ENCODE assay signal across 12 cellular contexts in the genomic region with DNA sequence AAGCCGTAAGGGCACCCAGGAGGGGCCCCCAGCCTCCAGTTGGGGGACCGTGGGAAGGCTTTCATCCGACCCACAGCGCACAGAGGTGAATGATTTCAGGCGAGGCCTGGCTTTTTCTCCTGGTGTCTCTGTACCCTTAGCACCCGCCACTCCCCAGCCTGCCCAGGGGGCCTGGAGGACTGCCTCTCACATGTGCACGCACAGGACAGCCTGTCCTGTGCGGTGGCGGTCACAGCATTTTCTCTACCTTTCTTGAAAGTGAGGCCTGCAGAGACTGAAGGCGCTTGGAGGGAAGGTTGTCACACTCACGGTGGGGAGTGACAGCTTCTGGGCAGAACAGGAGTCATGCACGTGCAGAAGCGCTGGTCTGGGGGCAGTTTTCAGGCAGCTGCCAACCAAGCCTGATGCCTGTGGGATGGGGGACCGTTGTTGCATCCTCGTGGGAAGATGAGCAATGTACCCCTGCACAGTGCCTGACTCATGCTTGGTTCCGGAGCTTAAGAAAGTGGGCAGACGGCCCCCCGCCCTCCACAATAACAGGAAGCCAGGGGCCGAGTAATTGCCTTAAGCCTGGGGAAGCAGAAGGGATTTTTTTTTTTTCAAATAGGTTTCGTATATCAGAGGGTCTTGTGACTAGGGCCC.
A peak's percentile ranks its signal among the peaks of the same experiment; 100 is the strongest.
DNase-seq lines count a peak whose midpoint lies in the region; ATAC-seq and TF ChIP-seq lines count a peak whose summit lies in the region.
"Had no signal": no experiment of that assay in that cellular context is flagged by ENCODE, and none has a peak within 500 bp of the region (broad histone marks: within the 10 kb centered on the region; RNA-seq: fewer than 3 reads in every experiment).

No MANE protein-coding gene starts in this region.

- TF ChIP-seq EP300 in neural cell (conservative IDR thresholded peaks at IDR 0.05; ENCODE audit: poor library complexity, severe bottlenecking) = no peak

- H3K4me3 ChIP-seq in neural cell (ENCODE audit: low read length) = no peak overlapping the region
- H3K4me3 ChIP-seq: colonic mucosa, uterus had no signal

- no peak overlapping the region for H3K4me2 ChIP-seq in neural cell (ENCODE audit: low read length)

- in situ Hi-C loops in GM13976 (cut with MboI; ENCODE audit: low sequenced_read_pairs, unreplicated experiment) = no loop called here

- peak overlapping the region; percentile 20 for H3K9ac ChIP-seq in neural cell (ENCODE audit: low read length)

- no peaks in the 10 kb centered on the region for H3K36me3 ChIP-seq in neural cell (ENCODE audit: insufficient read depth, low read length)
- H3K36me3 ChIP-seq: colonic mucosa, uterus had no signal

- no peaks in the 10 kb centered on the region for H3K27me3 ChIP-seq in neural cell (ENCODE audit: insufficient read depth, low read depth, low read length)
- H3K27me3 ChIP-seq: colonic mucosa, uterus had no signal

- peaks cover 6% of the 10 kb centered on the region for H3F3A ChIP-seq in neural cell (ENCODE audit: insufficient read depth, low read length, poor library complexity, severe bottlenecking)

- no peaks in the 10 kb centered on the region for H4K20me1 ChIP-seq in neural cell (ENCODE audit: insufficient read depth)

- no peaks in the 10 kb centered on the region for H3K9me2 ChIP-seq in neural cell (ENCODE audit: insufficient read depth, low read length)

- H2AFZ ChIP-seq in neural cell (ENCODE audit: low read depth, low read length) = no peak overlapping the region

- ATAC-seq in HG03520 (IDR thresholded peaks at IDR 0.05; ENCODE audit: unreplicated experiment) = no peak

- DNase-seq in ELR (ENCODE audit: low read depth) (peak; percentile 94), NCI-H524 treated with DMSO at 0.1 percent for 48 hours (lab: John Stamatoyannopoulos, UW) (peak; percentile 56), brain pericyte (ENCODE audit: low read depth, low spot score) (peak; percentile 46), GM13976 (ENCODE audit: low spot score) (no peak), substantia nigra (lab: John Stamatoyannopoulos, UW) (no peak)
- DNase-seq in activated CD4-positive, CD25-positive, alpha-beta regulatory T cell (lab: John Stamatoyannopoulos, UW) = no peak
- DNase-seq: activated CD8-positive, alpha-beta memory T cell treated with anti-CD3 and anti-CD28 coated beads, Interleukin-2, amount 50 U/mL, for 48 hours; colonic mucosa; NCI-H1417 treated with DMSO at 0.1 percent for 48 hours; uterus had no signal

- H3K27ac ChIP-seq in neural cell (ENCODE audit: low read length) = peak overlapping the region; percentile 72
- H3K27ac ChIP-seq in substantia nigra (ENCODE audit: low read depth, low read length, poor library complexity, severe bottlenecking) = no peak overlapping the region
- H3K27ac ChIP-seq: colonic mucosa, uterus had no signal

- no peaks in the 10 kb centered on the region for H3K79me2 ChIP-seq in neural cell (replicated peaks; ENCODE audit: insufficient read depth, low read length)

- TF ChIP-seq CTCF in neural cell (IDR thresholded peaks at IDR 0.05; ENCODE audit: poor library complexity, severe bottlenecking) = no peak
- no peak for TF ChIP-seq CTCF in GM13976 (IDR thresholded peaks at IDR 0.05; ENCODE audit: borderline replicate concordance, control extremely low read depth, extremely low read depth, insufficient read depth, missing control alignments)

- no peak for TF ChIP-seq RAD21 in neural cell (conservative IDR thresholded peaks at IDR 0.05)

- H3K9me3 ChIP-seq in neural cell (ENCODE audit: low read length) = peaks cover 9% of the 10 kb centered on the region
- H3K9me3 ChIP-seq: colonic mucosa, uterus had no signal

TF ChIP-seq in neural cell, 6 proteins besides CTCF, POLR2A, EP300 and RAD21:
- TF ChIP-seq MXI1 (conservative IDR thresholded peaks at IDR 0.05; ENCODE audit: poor library complexity, severe bottlenecking) = no peak
- no peak for TF ChIP-seq TAF1 (IDR thresholded peaks at IDR 0.05; ENCODE audit: low read depth)
- TF ChIP-seq EZH2 (IDR thresholded peaks at IDR 0.05; ENCODE audit: borderline replicate concordance, insufficient read depth, low read length, poor library complexity, severe bottlenecking) = no peak
- TF ChIP-seq, protein P1, sequence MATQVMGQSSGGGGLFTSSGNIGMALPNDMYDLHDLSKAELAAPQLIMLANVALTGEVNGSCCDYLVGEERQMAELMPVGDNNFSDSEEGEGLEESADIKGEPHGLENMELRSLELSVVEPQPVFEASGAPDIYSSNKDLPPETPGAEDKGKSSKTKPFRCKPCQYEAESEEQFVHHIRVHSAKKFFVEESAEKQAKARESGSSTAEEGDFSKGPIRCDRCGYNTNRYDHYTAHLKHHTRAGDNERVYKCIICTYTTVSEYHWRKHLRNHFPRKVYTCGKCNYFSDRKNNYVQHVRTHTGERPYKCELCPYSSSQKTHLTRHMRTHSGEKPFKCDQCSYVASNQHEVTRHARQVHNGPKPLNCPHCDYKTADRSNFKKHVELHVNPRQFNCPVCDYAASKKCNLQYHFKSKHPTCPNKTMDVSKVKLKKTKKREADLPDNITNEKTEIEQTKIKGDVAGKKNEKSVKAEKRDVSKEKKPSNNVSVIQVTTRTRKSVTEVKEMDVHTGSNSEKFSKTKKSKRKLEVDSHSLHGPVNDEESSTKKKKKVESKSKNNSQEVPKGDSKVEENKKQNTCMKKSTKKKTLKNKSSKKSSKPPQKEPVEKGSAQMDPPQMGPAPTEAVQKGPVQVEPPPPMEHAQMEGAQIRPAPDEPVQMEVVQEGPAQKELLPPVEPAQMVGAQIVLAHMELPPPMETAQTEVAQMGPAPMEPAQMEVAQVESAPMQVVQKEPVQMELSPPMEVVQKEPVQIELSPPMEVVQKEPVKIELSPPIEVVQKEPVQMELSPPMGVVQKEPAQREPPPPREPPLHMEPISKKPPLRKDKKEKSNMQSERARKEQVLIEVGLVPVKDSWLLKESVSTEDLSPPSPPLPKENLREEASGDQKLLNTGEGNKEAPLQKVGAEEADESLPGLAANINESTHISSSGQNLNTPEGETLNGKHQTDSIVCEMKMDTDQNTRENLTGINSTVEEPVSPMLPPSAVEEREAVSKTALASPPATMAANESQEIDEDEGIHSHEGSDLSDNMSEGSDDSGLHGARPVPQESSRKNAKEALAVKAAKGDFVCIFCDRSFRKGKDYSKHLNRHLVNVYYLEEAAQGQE (IDR thresholded peaks at IDR 0.05; ENCODE audit: borderline replicate concordance) = no peak
- TF ChIP-seq POLR2AphosphoS5 (IDR thresholded peaks at IDR 0.05) = no peak

Comparison
In these comparisons a context has a peak if more than half of its experiments do, and no peak if none do; other contexts are left out.
1. DNase-seq: peak in ELR (single experiment), NCI-H524 treated with DMSO at 0.1 percent for 48 hours (single experiment) and brain pericyte (single experiment); none in GM13976 (single experiment), substantia nigra (0 of 49) and activated CD4-positive, CD25-positive, alpha-beta regulatory T cell (0 of 4).